In genomic region chr4:94455081-94455480, GRCh38 we compare ENCODE assay signal across 11 cellular contexts. TPM values are rescaled to one million over a fixed set of nuclear protein-coding genes. Genes with fewer than 3 reads are reported as not detected.
A peak's percentile ranks its signal among the peaks of the same experiment; 100 is the strongest.
DNase-seq lines count a peak whose midpoint lies in the region; ATAC-seq, FAIRE-seq and TF ChIP-seq lines count a peak whose summit lies in the region.
"Had no signal": no experiment of that assay in that cellular context is flagged by ENCODE, and none has a peak within 500 bp of the region (broad histone marks: within the 10 kb centered on the region; RNA-seq: fewer than 3 reads in every experiment).

No MANE protein-coding gene starts in this region.

- peaks cover 5% of the 10 kb centered on the region for H3K27me3 Mint-ChIP-seq in neural progenitor cell (ENCODE audit: insufficient read depth, low read depth)

- no peak overlapping the region for H3K27ac ChIP-seq in PC-9
- H3K27ac ChIP-seq in esophagus squamous epithelium: peak overlapping the region; percentile 56 to 99 (median 99)
- H3K27ac ChIP-seq in neural progenitor cell: no peak overlapping the region
- H3K27ac ChIP-seq: BLaER1 treated with 17β-estradiol and CSF1 and Interleukin-3, amounts not matched to agents 10 nM and 100 nM had no signal

- DNase-seq in AG08396 (ENCODE audit: low spot score) (peak; percentile 58), PC-9 (peak in 1 of 2 experiments; percentile 46), esophagus squamous epithelium (lab: John Stamatoyannopoulos, UW) (no peak), neural progenitor cell (ENCODE audit: low spot score) (no peak), middle frontal gyrus (ENCODE audit: extremely low spot score, low spot score) (no peak), D721Med (ENCODE audit: insufficient read length, low spot score) (no peak)
- DNase-seq: activated B cell treated with CpG ODN at 0.5 μM for 24 hours; stimulated activated CD8-positive, alpha-beta memory T cell treated with anti-CD3 and anti-CD28 coated beads, Interleukin-4, amount 100 ng/mL, for 48 hours had no signal

- intact Hi-C loops in PC-9 (cut with micrococcal nuclease; ENCODE audit: unreplicated experiment): no loop called here
- intact Hi-C loops in esophagus squamous epithelium (cut with DNase I): loop anchor here (10.0 kb wide), 1 partner anchor 130 kb away; no protein-coding TSS in a partner anchor

- no peak overlapping the region for H3K9ac ChIP-seq in neural progenitor cell
- H3K9ac ChIP-seq: BLaER1 treated with 17β-estradiol and CSF1 and Interleukin-3, amounts not matched to agents 10 nM and 100 nM had no signal

- H3K27me3 ChIP-seq in PC-9 (ENCODE audit: insufficient read depth, low read depth): no peaks in the 10 kb centered on the region
- H3K27me3 ChIP-seq in esophagus squamous epithelium: no peaks in the 10 kb centered on the region
- H3K27me3 ChIP-seq in neural progenitor cell: peaks cover 12% of the 10 kb centered on the region

- H3K4me3 ChIP-seq in PC-9 (peak overlapping the region; percentile 98; the same call in 1 of the 2 replicates), esophagus squamous epithelium (peak overlapping the region in 3 of 4 donors; percentile 78 to 98 (median 87)), neural progenitor cell (peak overlapping the region; percentile 4)
- H3K4me3 ChIP-seq: BLaER1 treated with 17β-estradiol and CSF1 and Interleukin-3, amounts not matched to agents 10 nM and 100 nM had no signal

- no peak overlapping the region for H2AFZ ChIP-seq in PC-9
- no peak overlapping the region for H2AFZ ChIP-seq in neural progenitor cell (replicated peaks)

- peaks cover 62% of the 10 kb centered on the region for H3K4me1 Mint-ChIP-seq in neural progenitor cell

- peaks cover 7% of the 10 kb centered on the region for H3K36me3 Mint-ChIP-seq in neural progenitor cell

- H3K9me3 ChIP-seq in PC-9 (ENCODE audit: insufficient read depth, low read depth) (no peaks in the 10 kb centered on the region), esophagus squamous epithelium (no peaks in the 10 kb centered on the region), neural progenitor cell (ENCODE audit: low read depth) (no peaks in the 10 kb centered on the region)
- H3K9me3 ChIP-seq: BLaER1 treated with 17β-estradiol and CSF1 and Interleukin-3, amounts not matched to agents 10 nM and 100 nM had no signal

- CTCF ChIA-PET in PC-9 (lab: Charles Lee): no interaction called here

- 24 to 30% methylated on average over 3 of the region's 3 CpGs for WGBS in esophagus squamous epithelium, 2 donors

- H3K27ac Mint-ChIP-seq in neural progenitor cell: peak overlapping the region; percentile 70
- H3K27ac Mint-ChIP-seq: activated B cell treated with CpG ODN at 0.5 μM for 24 hours had no signal

- BruUV-seq in PC-9 (replicated peaks; lab: Mats Ljungman, UMichigan): no TSS peak

- H3K4me3 Mint-ChIP-seq in neural progenitor cell: peak overlapping the region; percentile 78
- H3K4me3 Mint-ChIP-seq: activated B cell treated with CpG ODN at 0.5 μM for 24 hours had no signal

- TF ChIP-seq CTCF in PC-9 (conservative IDR thresholded peaks at IDR 0.05) (no peak), esophagus squamous epithelium (IDR thresholded peaks at IDR 0.05) (no peak), neural progenitor cell (IDR thresholded peaks at IDR 0.05) (no peak), D721Med (IDR thresholded peaks at IDR 0.05; ENCODE audit: insufficient read depth, missing control alignments) (no peak)

- H3K79me2 ChIP-seq in PC-9 (ENCODE audit: low read depth) (peaks cover 72% of the 10 kb centered on the region), neural progenitor cell (ENCODE audit: low read depth) (peaks cover 72% of the 10 kb centered on the region)

- no peaks in the 10 kb centered on the region for H3K9me3 Mint-ChIP-seq in neural progenitor cell
- H3K9me3 Mint-ChIP-seq: activated B cell treated with CpG ODN at 0.5 μM for 24 hours had no signal

- FAIRE-seq in D721Med (lab: Jason Lieb, UNC): no peak

- POLR2A ChIA-PET in PC-9 (lab: Charles Lee; ENCODE audit: unreplicated experiment): interaction anchor here (0.6 kb wide), 1 partner anchor 44 kb away, joined by 3 read pairs; no protein-coding TSS in a partner anchor

- ATAC-seq in HG02938 (IDR thresholded peaks at IDR 0.05; ENCODE audit: unreplicated experiment): no peak
- ATAC-seq in GM18907 (IDR thresholded peaks at IDR 0.05; ENCODE audit: unreplicated experiment): no peak

- H3K36me3 ChIP-seq in PC-9 (ENCODE audit: low read depth) (peaks cover 15% of the 10 kb centered on the region), esophagus squamous epithelium (peaks cover 0 to 22% (median 0%) of the 10 kb centered on the region in 3 donors), neural progenitor cell (no peaks in the 10 kb centered on the region)

- peaks cover 13% of the 10 kb centered on the region for H3K4me1 ChIP-seq in PC-9 (replicated peaks; ENCODE audit: insufficient read depth)
- peaks cover 0 to 82% (median 17%) of the 10 kb centered on the region in 3 donors for H3K4me1 ChIP-seq in esophagus squamous epithelium
- peaks cover 54% of the 10 kb centered on the region for H3K4me1 ChIP-seq in neural progenitor cell

- H4K20me1 ChIP-seq in PC-9 (ENCODE audit: insufficient read depth) (peaks cover 8% of the 10 kb centered on the region; the same call in 1 of the 2 replicates), neural progenitor cell (ENCODE audit: low read depth) (peaks cover 12% of the 10 kb centered on the region)

- H3K4me2 ChIP-seq in PC-9: peak overlapping the region; percentile 95
- peak overlapping the region; percentile 97 for H3K4me2 ChIP-seq in neural progenitor cell

- H3F3A ChIP-seq in PC-9 (ENCODE audit: insufficient read depth, low read depth) (0 out of 2 replicates have a peak, but pooled peaks cover 3% of the 10 kb centered on the region), neural progenitor cell (ENCODE audit: low read depth) (peaks cover 28% of the 10 kb centered on the region)

- TF ChIP-seq POLR2A in esophagus squamous epithelium (IDR thresholded peaks at IDR 0.05): no peak

- no peaks in the 10 kb centered on the region for H3K9me2 ChIP-seq in PC-9 (ENCODE audit: insufficient read depth)

RNA-seq across cellular contexts. Expression of gene PDLIM5, which starts 3.3 kb away (rescaled TPM):
- total RNA-seq in PC-9 (2021) (121 and 130 TPM in 2 replicates), esophagus squamous epithelium (100 to 1,000 TPM in 3 of 4 donors, 10 to 100 TPM in 1; 57.0 to 204 (median 157) TPM), neural progenitor cell (ENCODE audit: low replicate concordance) (48.6 and 68.4 TPM in 2 replicates)

Comparison
In these comparisons a context has a peak if more than half of its experiments do, and no peak if none do; other contexts are left out.
1. H3K27ac ChIP-seq: peak in esophagus squamous epithelium (4 of 4); none in PC-9 (single experiment) and neural progenitor cell (single experiment).
2. H3K4me3 ChIP-seq: peak in every context shown above with its lines; median percentile 98 in PC-9; 87 in esophagus squamous epithelium; 4 in neural progenitor cell.